Comparison of ENCODE assay signal across 8 cellular contexts in the genomic region with DNA sequence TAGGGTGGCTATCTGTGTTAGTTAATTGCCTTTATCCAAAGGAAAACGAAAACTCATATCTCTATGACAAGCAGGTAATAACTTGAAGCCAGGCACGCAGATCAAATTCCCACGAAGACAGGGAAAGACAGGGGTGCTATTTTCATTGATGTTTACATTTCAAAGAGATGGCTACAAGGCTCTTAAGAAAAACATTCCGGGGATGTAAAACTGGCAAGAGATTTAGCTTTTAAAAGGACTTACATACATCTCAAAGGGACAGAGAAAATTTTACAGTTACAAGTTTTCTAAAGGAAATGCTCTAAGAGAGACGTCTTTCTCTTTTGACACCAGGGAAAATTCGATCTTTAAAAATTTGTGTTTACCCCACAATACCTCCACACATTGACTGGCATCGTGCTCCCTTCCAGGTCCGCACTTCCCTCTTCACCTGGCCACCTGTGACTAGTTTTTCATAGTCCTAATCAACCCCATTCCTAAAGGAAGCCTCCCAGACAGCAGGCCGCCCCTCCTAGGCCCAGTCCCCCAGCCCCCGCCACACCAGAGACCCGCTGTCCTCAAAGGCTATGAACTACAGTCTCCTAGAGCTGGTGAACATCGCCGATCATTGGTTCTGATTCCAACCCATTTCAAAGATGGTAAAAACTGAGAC. TPM values are rescaled to one million over a fixed set of nuclear protein-coding genes. Genes with fewer than 3 reads are reported as not detected.
A peak's percentile ranks its signal among the peaks of the same experiment; 100 is the strongest.
DNase-seq lines count a peak whose midpoint lies in the region; ATAC-seq and TF ChIP-seq lines count a peak whose summit lies in the region.

No MANE protein-coding gene starts in this region.

- H3K27ac Mint-ChIP-seq in mesothelial cell of epicardium, result peak overlapping the region; percentile 98

- H3K4me3 ChIP-seq in ACC112 (ENCODE audit: low read depth, low read length) (peak overlapping the region; percentile 95), brain microvascular endothelial cell (ENCODE audit: low read depth, low read length) (peak overlapping the region; percentile 68)

- in situ Hi-C loops in brain microvascular endothelial cell (cut with HindIII; ENCODE audit: low pct_ligation_motif_present, low sequenced_read_pairs), result no loop called here
- in situ Hi-C loops in G401 (cut with HindIII; ENCODE audit: low sequenced_read_pairs), result no loop called here

- H3K9me3 Mint-ChIP-seq in mesothelial cell of epicardium, result peaks cover 20% of the 10 kb centered on the region

- DNase-seq in brain microvascular endothelial cell (no peak), mesothelial cell of epicardium (ENCODE audit: low spot score in 2 of 2, unreplicated experiment in 2 of 2) (no peak), G401 (ENCODE audit: low spot score) (no peak), NOMO-1 (lab: John Stamatoyannopoulos, UW; ENCODE audit: unreplicated experiment in 2 of 2) (no peak), HuH-7.5 (ENCODE audit: low spot score) (no peak)

- H3K27me3 ChIP-seq in ACC112 (ENCODE audit: insufficient read depth, low read length) (no peaks in the 10 kb centered on the region), brain microvascular endothelial cell (replicated peaks) (no peaks in the 10 kb centered on the region)

- peaks cover 24% of the 10 kb centered on the region for H3K4me1 Mint-ChIP-seq in mesothelial cell of epicardium

- H3K27ac ChIP-seq in ACC112 (ENCODE audit: low read depth, low read length) (peak overlapping the region; percentile 73), brain microvascular endothelial cell (peak overlapping the region; percentile 99)

- H3K36me3 Mint-ChIP-seq in mesothelial cell of epicardium, result peaks cover 5% of the 10 kb centered on the region

- no peak for TF ChIP-seq CTCF in brain microvascular endothelial cell (IDR thresholded peaks at IDR 0.05; ENCODE audit: low read depth, low read length, missing control alignments)
- no peak for TF ChIP-seq CTCF in mesothelial cell of epicardium (IDR thresholded peaks at IDR 0.05; ENCODE audit: unreplicated experiment)

- H3K36me3 ChIP-seq in ACC112 (ENCODE audit: insufficient read depth, low read length) (peaks cover 12% of the 10 kb centered on the region; the same call in 1 of the 2 replicates), brain microvascular endothelial cell (replicated peaks) (peaks cover 11% of the 10 kb centered on the region)

- no peaks in the 10 kb centered on the region for H3K27me3 Mint-ChIP-seq in mesothelial cell of epicardium (ENCODE audit: low read depth)

- H3K4me1 ChIP-seq in ACC112 (ENCODE audit: control insufficient read depth, insufficient read depth, low read length, unreplicated experiment), result peaks cover 27% of the 10 kb centered on the region

- H2AFZ ChIP-seq in ACC112 (ENCODE audit: low read length, unreplicated experiment), result peak overlapping the region; percentile 85

- H3K79me2 ChIP-seq in ACC112 (ENCODE audit: control insufficient read depth, insufficient read depth, low read length, unreplicated experiment), result peaks cover 23% of the 10 kb centered on the region

- H3K4me3 Mint-ChIP-seq in mesothelial cell of epicardium, result peak overlapping the region; percentile 88

- ATAC-seq in HG03097 (IDR thresholded peaks at IDR 0.05; ENCODE audit: low FRiP score, unreplicated experiment) (peak; percentile 1), GM21423 (IDR thresholded peaks at IDR 0.05; ENCODE audit: unreplicated experiment) (no peak)

RNA-seq across cellular contexts. Expression of a gene that starts 0.7 kb away (rescaled TPM):
- total RNA-seq in mesothelial cell of epicardium, result 64.5 to 70.3 TPM (median 68.5 TPM) in 3 replicates
- total RNA-seq in G401 (2014; rRNA removed; shearing (Covaris generic)), result 5.8 and 8.2 TPM in 2 replicates

RNA-seq across cellular contexts. Expression of a gene that starts 21.9 kb away (rescaled TPM):
- 117 to 124 TPM (median 120 TPM) in 3 replicates for total RNA-seq in mesothelial cell of epicardium
- total RNA-seq in G401 (2014; rRNA removed; shearing (Covaris generic)), result 43.0 and 56.7 TPM in 2 replicates

RNA-seq across cellular contexts. Expression of a gene that starts 59.4 kb away (rescaled TPM):
- total RNA-seq in mesothelial cell of epicardium, result 3.7 to 4.4 TPM (median 4.2 TPM) in 3 replicates
- 0.61 TPM in 1 of 2 replicates, not detected in the other for total RNA-seq in G401 (2014; rRNA removed; shearing (Covaris generic))
